ENCODE assay signal across 1 cellular context in genomic region chr9:72816666-72817065, GRCh38.
TF ChIP-seq lines count a peak whose summit lies in the region.

No MANE protein-coding gene starts in this region.

TF ChIP-seq in H1, 55 proteins besides CTCF, POLR2A, EP300 and RAD21 (continued from another document):
- TF ChIP-seq HDAC6 (IDR thresholded peaks at IDR 0.05; ENCODE audit: low read depth, low read length), result no peak
- no peak for TF ChIP-seq MAFK (IDR thresholded peaks at IDR 0.05; ENCODE audit: low read depth, low read length)
- TF ChIP-seq SRF (IDR thresholded peaks at IDR 0.05; ENCODE audit: low read depth, low read length), result no peak
- TF ChIP-seq SUZ12 (IDR thresholded peaks at IDR 0.05; ENCODE audit: low read length), result no peak
- no peak for TF ChIP-seq ATF2 (IDR thresholded peaks at IDR 0.05; ENCODE audit: low read length)
- no peak for TF ChIP-seq KDM5A (IDR thresholded peaks at IDR 0.05; ENCODE audit: low read length)
- TF ChIP-seq ZNF274 (IDR thresholded peaks at IDR 0.05; ENCODE audit: borderline replicate concordance, extremely low read depth, low read length), result no peak
- no peak for TF ChIP-seq GABPA (IDR thresholded peaks at IDR 0.05; ENCODE audit: borderline replicate concordance, insufficient read depth, low read length)
- TF ChIP-seq YY1 (IDR thresholded peaks at IDR 0.05; ENCODE audit: low read depth, low read length), result no peak
- TF ChIP-seq E2F6 (IDR thresholded peaks at IDR 0.05), result no peak
- no peak for TF ChIP-seq TBP (IDR thresholded peaks at IDR 0.05; ENCODE audit: low read depth, low read length)
- TF ChIP-seq NRF1 (IDR thresholded peaks at IDR 0.05; ENCODE audit: low read depth, low read length), result no peak
- TF ChIP-seq JUN (IDR thresholded peaks at IDR 0.05; ENCODE audit: low read depth, low read length), result no peak
- no peak for TF ChIP-seq SIN3A (conservative IDR thresholded peaks at IDR 0.05 in 1 of 2, IDR thresholded peaks at IDR 0.05 in 1 of 2; ENCODE audit: low read depth in 1 of 2, low read length in 2 of 2)
